Comparison of ENCODE assay signal across 1 cellular context in genomic region chr9:136090768-136091581, GRCh38.
TF ChIP-seq lines count a peak whose summit lies in the region.

No MANE protein-coding gene starts in this region.

TF ChIP-seq in K562, 482 proteins besides CTCF, POLR2A, EP300 and RAD21 (continued from another document):
- TF ChIP-seq, protein P1, sequence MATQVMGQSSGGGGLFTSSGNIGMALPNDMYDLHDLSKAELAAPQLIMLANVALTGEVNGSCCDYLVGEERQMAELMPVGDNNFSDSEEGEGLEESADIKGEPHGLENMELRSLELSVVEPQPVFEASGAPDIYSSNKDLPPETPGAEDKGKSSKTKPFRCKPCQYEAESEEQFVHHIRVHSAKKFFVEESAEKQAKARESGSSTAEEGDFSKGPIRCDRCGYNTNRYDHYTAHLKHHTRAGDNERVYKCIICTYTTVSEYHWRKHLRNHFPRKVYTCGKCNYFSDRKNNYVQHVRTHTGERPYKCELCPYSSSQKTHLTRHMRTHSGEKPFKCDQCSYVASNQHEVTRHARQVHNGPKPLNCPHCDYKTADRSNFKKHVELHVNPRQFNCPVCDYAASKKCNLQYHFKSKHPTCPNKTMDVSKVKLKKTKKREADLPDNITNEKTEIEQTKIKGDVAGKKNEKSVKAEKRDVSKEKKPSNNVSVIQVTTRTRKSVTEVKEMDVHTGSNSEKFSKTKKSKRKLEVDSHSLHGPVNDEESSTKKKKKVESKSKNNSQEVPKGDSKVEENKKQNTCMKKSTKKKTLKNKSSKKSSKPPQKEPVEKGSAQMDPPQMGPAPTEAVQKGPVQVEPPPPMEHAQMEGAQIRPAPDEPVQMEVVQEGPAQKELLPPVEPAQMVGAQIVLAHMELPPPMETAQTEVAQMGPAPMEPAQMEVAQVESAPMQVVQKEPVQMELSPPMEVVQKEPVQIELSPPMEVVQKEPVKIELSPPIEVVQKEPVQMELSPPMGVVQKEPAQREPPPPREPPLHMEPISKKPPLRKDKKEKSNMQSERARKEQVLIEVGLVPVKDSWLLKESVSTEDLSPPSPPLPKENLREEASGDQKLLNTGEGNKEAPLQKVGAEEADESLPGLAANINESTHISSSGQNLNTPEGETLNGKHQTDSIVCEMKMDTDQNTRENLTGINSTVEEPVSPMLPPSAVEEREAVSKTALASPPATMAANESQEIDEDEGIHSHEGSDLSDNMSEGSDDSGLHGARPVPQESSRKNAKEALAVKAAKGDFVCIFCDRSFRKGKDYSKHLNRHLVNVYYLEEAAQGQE (CRISPR knock-in tag; IDR thresholded peaks at IDR 0.05; ENCODE audit: low read depth): no peak
- TF ChIP-seq RBFOX2 (IDR thresholded peaks at IDR 0.05; ENCODE audit: low read depth, low read length) (peak; percentile 31; the same call in 1 of the 2 replicates), ZNF134 (CRISPR knock-in tag; conservative IDR thresholded peaks at IDR 0.05) (no peak)
